25 cellular contexts compared by ENCODE assay signal in genomic region chr19:38910488-38910887, GRCh38. TPM values are rescaled to one million over a fixed set of nuclear protein-coding genes. Genes with fewer than 3 reads are reported as not detected.
"Had no signal": no experiment of that assay in that cellular context is flagged by ENCODE, and none has a peak within 500 bp of the region (broad histone marks: within the 10 kb centered on the region; RNA-seq: fewer than 3 reads in every experiment).

No MANE protein-coding gene starts in this region.

- H3K27ac Mint-ChIP-seq: activated CD8-positive, alpha-beta memory T cell treated with anti-CD3 and anti-CD28 coated beads, Interleukin-2, amount 10 ng/mL, durations not matched to agents 7 days and 5 days; activated naive CD4-positive, alpha-beta T cell treated with anti-CD3 and anti-CD28 coated beads for 36 hours; activated T-cell treated with anti-CD3 and anti-CD28 coated beads, Interleukin-2, amount 50 U/mL, for 24 hours; activated T-helper 1 cell treated with anti-CD3 and anti-CD28 coated beads, Interleukin-12 subunit alpha, Interleukin-12 subunit beta, Interleukin-2, Interleukin-4 antibody, amounts not matched to agents 30 ng/mL and 10 ng/mL and 1 ng/mL, durations not matched to agents 14 hours and 24 hours and 36 hours; brain; T-cell had no signal

- H3K27me3 ChIP-seq: ascending aorta had no signal

- DNase-seq: activated CD4-positive, alpha-beta T cell treated with anti-CD3 and anti-CD28 coated beads for 48 hours; activated CD4-positive, alpha-beta T cell treated with anti-CD3 and anti-CD28 coated beads, Interleukin-2, amount 50 U/mL, for 48 hours; activated CD8-positive, alpha-beta memory T cell treated with anti-CD3 and anti-CD28 coated beads, Interleukin-2, amount 10 ng/mL, durations not matched to agents 7 days and 5 days; activated effector memory CD4-positive, alpha-beta T cell treated with anti-CD3 and anti-CD28 coated beads, Interleukin-2, amount 50 U/mL, for 16 hours; activated naive CD4-positive, alpha-beta T cell treated with anti-CD3 and anti-CD28 coated beads for 36 hours; activated T-cell treated with anti-CD3 and anti-CD28 coated beads, Interleukin-2, amount 50 U/mL, for 24 hours; Karpas-422; MM.1S; NCI-H1105; NCI-H1436; NCI-H1694 treated with DMSO at 0.1 percent for 48 hours; NCI-H2081; NCI-H510A treated with DMSO at 0.1 percent for 48 hours; NCI-H69; NK-92 treated with Interleukin-12 subunit alpha and Interleukin-12 subunit beta, amount 100 ng/mL, for 24 hours; OCI-M1; RPMI8226; T-cell; T-helper 2 cell had no signal

- H3K4me1 ChIP-seq: ascending aorta had no signal

- H3K9me3 Mint-ChIP-seq: activated naive CD4-positive, alpha-beta T cell treated with anti-CD3 and anti-CD28 coated beads for 36 hours; activated T-cell treated with anti-CD3 and anti-CD28 coated beads, Interleukin-2, amount 50 U/mL, for 24 hours; activated T-helper 1 cell treated with anti-CD3 and anti-CD28 coated beads, Interleukin-12 subunit alpha, Interleukin-12 subunit beta, Interleukin-2, Interleukin-4 antibody, amounts not matched to agents 30 ng/mL and 10 ng/mL and 1 ng/mL, durations not matched to agents 14 hours and 24 hours and 36 hours; brain; T-cell had no signal

- H3K9me3 ChIP-seq: ascending aorta had no signal

- H3K27ac ChIP-seq: ascending aorta, SK-N-MC had no signal

- FAIRE-seq: K562 had no signal

- H3K27me3 Mint-ChIP-seq: activated CD8-positive, alpha-beta memory T cell treated with anti-CD3 and anti-CD28 coated beads, Interleukin-2, amount 10 ng/mL, durations not matched to agents 7 days and 5 days; activated T-cell treated with anti-CD3 and anti-CD28 coated beads, Interleukin-2, amount 50 U/mL, for 24 hours; T-cell had no signal

- H3K4me3 ChIP-seq: ascending aorta, K562, SK-N-MC had no signal

- H3K4me1 Mint-ChIP-seq: brain had no signal

- H3K4me3 Mint-ChIP-seq: activated CD8-positive, alpha-beta memory T cell treated with anti-CD3 and anti-CD28 coated beads, Interleukin-2, amount 10 ng/mL, durations not matched to agents 7 days and 5 days; activated naive CD4-positive, alpha-beta T cell treated with anti-CD3 and anti-CD28 coated beads for 36 hours; activated T-cell treated with anti-CD3 and anti-CD28 coated beads, Interleukin-2, amount 50 U/mL, for 24 hours; activated T-helper 1 cell treated with anti-CD3 and anti-CD28 coated beads, Interleukin-12 subunit alpha, Interleukin-12 subunit beta, Interleukin-2, Interleukin-4 antibody, amounts not matched to agents 30 ng/mL and 10 ng/mL and 1 ng/mL, durations not matched to agents 14 hours and 24 hours and 36 hours; brain; T-cell had no signal

RNA-seq across cellular contexts. Expression of gene CCER2, which starts 1.5 kb away (rescaled TPM):
- total RNA-seq: ascending aorta, Right ventricle myocardium inferior had no signal
